Comparison of ENCODE assay signal across 22 cellular contexts in genomic region chr2:140786585-140786984, GRCh38.
DNase-seq lines count a peak whose midpoint lies in the region.
"Had no signal": no experiment of that assay in that cellular context is flagged by ENCODE, and none has a peak within 500 bp of the region (broad histone marks: within the 10 kb centered on the region; RNA-seq: fewer than 3 reads in every experiment).

No MANE protein-coding gene starts in this region.

- no peaks in the 10 kb centered on the region for H3K36me3 ChIP-seq in NT2/D1 (ENCODE audit: insufficient read depth, insufficient read length, low read length)

- no peak overlapping the region for H3K9ac ChIP-seq in NT2/D1 (ENCODE audit: insufficient read length, low read depth)

- no peaks in the 10 kb centered on the region for H3K9me3 ChIP-seq in NT2/D1 (ENCODE audit: insufficient read depth, low read length)

- intact Hi-C loops in posterior cingulate gyrus (cut with DNase I) = no loop called here

- peak; percentile 57 for DNase-seq in DMS153 (lab: John Stamatoyannopoulos, UW)
- peak; percentile 46 for DNase-seq in NCI-H1092 (lab: John Stamatoyannopoulos, UW)
- peak; percentile 22 for DNase-seq in NCI-H2196 treated with DMSO at 0.1 percent for 48 hours (lab: John Stamatoyannopoulos, UW; ENCODE audit: unreplicated experiment)
- DNase-seq in NT2/D1 (ENCODE audit: low read depth, low spot score) = peak; percentile 69
- DNase-seq in SHP77 (lab: John Stamatoyannopoulos, UW) = no peak
- DNase-seq in posterior cingulate gyrus = no peak
- DNase-seq in nucleus accumbens (lab: John Stamatoyannopoulos, UW) = no peak
- DNase-seq in NCI-H526 (lab: John Stamatoyannopoulos, UW) = no peak
- DNase-seq: activated CD4-positive, alpha-beta T cell treated with anti-CD3 and anti-CD28 coated beads, Interleukin-2, amount 50 U/mL, for 4 hours; activated CD4-positive, CD25-positive, alpha-beta regulatory T cell; activated CD8-positive, alpha-beta memory T cell treated with anti-CD3 and anti-CD28 coated beads, Interleukin-2, amount 50 U/mL, for 4 hours; CD8-positive, alpha-beta memory T cell; effector memory CD8-positive, alpha-beta T cell; foreskin keratinocyte; immature natural killer cell; NCI-H1105 treated with DMSO at 0.1 percent for 48 hours; NCI-H526 treated with DMSO at 0.1 percent for 48 hours; retina; stimulated activated CD4-positive, alpha-beta T cell treated with anti-CD3 and anti-CD28 coated beads, Interleukin-2, amount 100 ng/mL, for 48 hours; substantia nigra; SW 1271 had no signal

- H3K27me3 ChIP-seq in NT2/D1 (ENCODE audit: insufficient read depth, insufficient read length) = no peaks in the 10 kb centered on the region
- H3K27me3 ChIP-seq: foreskin keratinocyte had no signal

- H3K4me3 ChIP-seq in NT2/D1 (ENCODE audit: insufficient read length, low read depth) = no peak overlapping the region
- H3K4me3 ChIP-seq: coronary artery had no signal

- H3K4me1 ChIP-seq in NT2/D1 (ENCODE audit: insufficient read depth, insufficient read length) = no peaks in the 10 kb centered on the region
- H3K4me1 ChIP-seq: foreskin keratinocyte had no signal

Comparison
In these comparisons a context has a peak if more than half of its experiments do, and no peak if none do; other contexts are left out.
1. DNase-seq: peak in DMS153 (single experiment), NCI-H1092 (single experiment), NCI-H2196 treated with DMSO at 0.1 percent for 48 hours (single experiment) and NT2/D1 (single experiment); none in SHP77 (0 of 2), posterior cingulate gyrus (0 of 10), nucleus accumbens (0 of 56) and NCI-H526 (0 of 2).